Comparison of ENCODE assay signal across 25 cellular contexts in genomic region chr2:218722419-218722818, GRCh38. TPM values are rescaled to one million over a fixed set of nuclear protein-coding genes. Genes with fewer than 3 reads are reported as not detected.
DNase-seq lines count a peak whose midpoint lies in the region; ATAC-seq, FAIRE-seq and TF ChIP-seq lines count a peak whose summit lies in the region.
"Had no signal": no experiment of that assay in that cellular context is flagged by ENCODE, and none has a peak within 500 bp of the region (broad histone marks: within the 10 kb centered on the region; RNA-seq: fewer than 3 reads in every experiment).

No MANE protein-coding gene starts in this region.

- intact Hi-C loops in adrenal gland (cut with DNase I) = no loop called here
- intact Hi-C loops in endothelial cell of umbilical vein (cut with micrococcal nuclease) = no loop called here

- H3K4me2 ChIP-seq in endothelial cell of umbilical vein (ENCODE audit: insufficient read depth, low read length) (peak overlapping the region; percentile 31), smooth muscle cell (peak overlapping the region; percentile 20)

- TF ChIP-seq POLR2A in adrenal gland (IDR thresholded peaks at IDR 0.05) (no peak), endothelial cell of umbilical vein (IDR thresholded peaks at IDR 0.05; ENCODE audit: low read depth, low read length) (no peak)

- H3K9me3 ChIP-seq in adrenal gland (replicated peaks in 1 of 3) (peaks cover 0 to 15% (median 2%) of the 10 kb centered on the region in 3 donors), endothelial cell of umbilical vein (replicated peaks; ENCODE audit: control insufficient read depth, insufficient read depth, low read length) (no peaks in the 10 kb centered on the region), smooth muscle cell (replicated peaks; ENCODE audit: low read depth) (peaks cover 10% of the 10 kb centered on the region)

- DNase-seq in activated T-cell treated with anti-CD3 and anti-CD28 coated beads, Interleukin-2, amount 50 U/mL, for 72 hours = no peak
- DNase-seq in activated T-cell treated with anti-CD3 and anti-CD28 coated beads, Interleukin-2, amount 50 U/mL, for 48 hours = no peak
- DNase-seq in adrenal gland (no peak), endothelial cell of umbilical vein (ENCODE audit: low read depth, low spot score) (peak; percentile 27), smooth muscle cell (lab: John Stamatoyannopoulos, UW; ENCODE audit: unreplicated experiment) (no peak), SHP77 (lab: John Stamatoyannopoulos, UW) (no peak), DMS114 treated with DMSO at 0.1 percent for 48 hours (lab: John Stamatoyannopoulos, UW; ENCODE audit: unreplicated experiment) (no peak), globus pallidus (ENCODE audit: low spot score) (no peak)
- DNase-seq: activated CD4-positive, alpha-beta T cell treated with anti-CD3 and anti-CD28 coated beads for 48 hours; activated naive CD4-positive, alpha-beta T cell treated with anti-CD3 and anti-CD28 coated beads for 36 hours; activated T-cell treated with anti-CD3 and anti-CD28 coated beads, Interleukin-2, amount 50 U/mL, for 24 hours; anterior cingulate cortex; caudate nucleus; DND-41; foreskin keratinocyte; KG1; left lung; NCI-H510A treated with DMSO at 0.1 percent for 48 hours; T-helper 2 cell; upper lobe of right lung had no signal

- H3K27ac ChIP-seq in adrenal gland = peak overlapping the region in 3 of 5 donors; percentile 32 to 42 (median 33)
- no peak overlapping the region for H3K27ac ChIP-seq in endothelial cell of umbilical vein (ENCODE audit: insufficient read depth, low read depth, low read length)
- H3K27ac ChIP-seq in smooth muscle cell (ENCODE audit: low read depth) = peak overlapping the region; percentile 3
- H3K27ac ChIP-seq: 22Rv1, foreskin keratinocyte, upper lobe of right lung had no signal

- peaks cover 6% of the 10 kb centered on the region for H3F3A ChIP-seq in smooth muscle cell (ENCODE audit: low read depth)

- H3K27ac Mint-ChIP-seq in activated T-cell treated with anti-CD3 and anti-CD28 coated beads, Interleukin-2, amount 50 U/mL, for 72 hours = peak overlapping the region; percentile 17
- H3K27ac Mint-ChIP-seq: activated naive CD4-positive, alpha-beta T cell treated with anti-CD3 and anti-CD28 coated beads for 36 hours; activated T-cell treated with anti-CD3 and anti-CD28 coated beads, Interleukin-2, amount 50 U/mL, for 24 hours had no signal

- peaks cover 0 to 2% of the 10 kb centered on the region in 2 donors for H3K9me3 Mint-ChIP-seq in activated T-cell treated with anti-CD3 and anti-CD28 coated beads, Interleukin-2, amount 50 U/mL, for 72 hours

- BruUV-seq in endothelial cell of umbilical vein (replicated peaks; lab: Mats Ljungman, UMichigan) = no TSS peak

- POLR2A ChIA-PET in endothelial cell of umbilical vein (lab: Charles Lee) = no interaction called here

- H2AFZ ChIP-seq in endothelial cell of umbilical vein (ENCODE audit: low read depth, low read length) = no peak overlapping the region
- H2AFZ ChIP-seq in smooth muscle cell (ENCODE audit: low read depth) = no peak overlapping the region

- no peaks in the 10 kb centered on the region for H3K27me3 Mint-ChIP-seq in activated T-cell treated with anti-CD3 and anti-CD28 coated beads, Interleukin-2, amount 50 U/mL, for 72 hours (ENCODE audit: low read depth)
- H3K27me3 Mint-ChIP-seq: activated T-cell treated with anti-CD3 and anti-CD28 coated beads, Interleukin-2, amount 50 U/mL, for 24 hours had no signal

- H3K79me2 ChIP-seq in endothelial cell of umbilical vein (ENCODE audit: control insufficient read depth, insufficient read depth, low read length) (peaks cover 73% of the 10 kb centered on the region), smooth muscle cell (ENCODE audit: low read depth) (peaks cover 81% of the 10 kb centered on the region)

- H3K4me3 ChIP-seq in adrenal gland = no peak overlapping the region
- no peak overlapping the region for H3K4me3 ChIP-seq in endothelial cell of umbilical vein (replicated peaks in 1 of 3; ENCODE audit: insufficient read depth in 1 of 3, low read depth in 1 of 3, low read length in 3 of 3)
- no peak overlapping the region for H3K4me3 ChIP-seq in smooth muscle cell
- H3K4me3 ChIP-seq: left lung, upper lobe of right lung had no signal

- TF ChIP-seq CTCF in adrenal gland (IDR thresholded peaks at IDR 0.05) = no peak
- no peak for TF ChIP-seq CTCF in endothelial cell of umbilical vein (IDR thresholded peaks at IDR 0.05; ENCODE audit: extremely low read depth in 1 of 2, insufficient read depth in 1 of 2, low read depth in 1 of 2, low read length in 2 of 2)
- TF ChIP-seq CTCF in smooth muscle cell (IDR thresholded peaks at IDR 0.05; ENCODE audit: borderline replicate concordance, insufficient read depth, poor library complexity, severe bottlenecking) = no peak

- H3K36me3 ChIP-seq in adrenal gland (replicated peaks in 1 of 2) = no peaks in the 10 kb centered on the region
- peaks cover 0 to 2% of the 10 kb centered on the region in 2 experiments for H3K36me3 ChIP-seq in endothelial cell of umbilical vein (ENCODE audit: control insufficient read depth in 2 of 2, extremely low read depth in 1 of 2, insufficient read depth in 2 of 2, low read length in 2 of 2)
- no peaks in the 10 kb centered on the region for H3K36me3 ChIP-seq in smooth muscle cell (ENCODE audit: low read depth)
- H3K36me3 ChIP-seq: upper lobe of right lung had no signal

- dilution Hi-C loops in endothelial cell of umbilical vein (cut with MboI; ENCODE audit: extremely low pct_ligation_motif_present, low sequenced_read_pairs) = no loop called here

- H3K27me3 ChIP-seq in adrenal gland = no peaks in the 10 kb centered on the region
- H3K27me3 ChIP-seq in endothelial cell of umbilical vein (ENCODE audit: control insufficient read depth in 2 of 2, insufficient read depth in 2 of 2, low read length in 2 of 2) = no peaks in the 10 kb centered on the region
- H3K27me3 ChIP-seq in smooth muscle cell (ENCODE audit: low read depth) = no peaks in the 10 kb centered on the region
- H3K27me3 ChIP-seq: foreskin keratinocyte, left lung, upper lobe of right lung had no signal

- H3K4me1 ChIP-seq in adrenal gland (replicated peaks in 1 of 2) (peaks cover 4 to 29% of the 10 kb centered on the region in 2 donors), endothelial cell of umbilical vein (ENCODE audit: control insufficient read depth, extremely low read depth, insufficient read depth, low read length) (peaks cover 7% of the 10 kb centered on the region), smooth muscle cell (ENCODE audit: low read depth) (peaks cover 7% of the 10 kb centered on the region)

- H3K4me3 Mint-ChIP-seq in activated T-cell treated with anti-CD3 and anti-CD28 coated beads, Interleukin-2, amount 50 U/mL, for 72 hours = no peak overlapping the region
- H3K4me3 Mint-ChIP-seq: activated naive CD4-positive, alpha-beta T cell treated with anti-CD3 and anti-CD28 coated beads for 36 hours; activated T-cell treated with anti-CD3 and anti-CD28 coated beads, Interleukin-2, amount 50 U/mL, for 24 hours had no signal

- peak; percentile 67 for FAIRE-seq in endothelial cell of umbilical vein (lab: Jason Lieb, UNC)
- FAIRE-seq: H1 had no signal

- no peaks in the 10 kb centered on the region for H3K9me1 ChIP-seq in endothelial cell of umbilical vein (replicated peaks; ENCODE audit: control insufficient read depth, extremely low read depth, insufficient read depth, low read length)

- 40 to 67% (median 54%) methylated on average over 1 of the region's 1 CpG for WGBS in adrenal gland, 4 donors
- WGBS in smooth muscle cell (ENCODE audit: low lambda C conversion rate) = 7% methylated on average over 1 of the region's 1 CpG

- no peak overlapping the region for H3K9ac ChIP-seq in endothelial cell of umbilical vein (replicated peaks; ENCODE audit: extremely low read depth, insufficient read depth, low read length)
- no peak overlapping the region for H3K9ac ChIP-seq in smooth muscle cell (ENCODE audit: low read depth)

- ATAC-seq in activated T-cell treated with anti-CD3 and anti-CD28 coated beads, Interleukin-2, amount 50 U/mL, for 72 hours (replicated peaks in 1 of 2) = no peak
- ATAC-seq: foreskin keratinocyte, left lung, Panc1, upper lobe of right lung had no signal

- CTCF ChIA-PET in endothelial cell of umbilical vein (lab: Charles Lee) = interaction anchor here (0.9 to 3.4 kb wide), 11 partner anchors 9 to 258 kb away, joined by 3 to 38 read pairs (median 5); partner anchors contain the start of genes BCS1L, TTLL4 and ZNF142

- H4K20me1 ChIP-seq in endothelial cell of umbilical vein (replicated peaks; ENCODE audit: control insufficient read depth, extremely low read depth, insufficient read depth, low read length) (no peaks in the 10 kb centered on the region), smooth muscle cell (ENCODE audit: low read depth) (peaks cover 64% of the 10 kb centered on the region)

- peaks cover 21% of the 10 kb centered on the region for H3K4me1 Mint-ChIP-seq in activated T-cell treated with anti-CD3 and anti-CD28 coated beads, Interleukin-2, amount 50 U/mL, for 72 hours (ENCODE audit: low read depth)

- peaks cover 7 to 23% of the 10 kb centered on the region in 2 donors for H3K36me3 Mint-ChIP-seq in activated T-cell treated with anti-CD3 and anti-CD28 coated beads, Interleukin-2, amount 50 U/mL, for 72 hours (ENCODE audit: insufficient read depth in 2 of 2)

RNA-seq across cellular contexts. Expression of gene TTLL4, which starts 11.8 kb away (rescaled TPM):
- 10 to 100 TPM; 30.9 to 34.4 TPM for total RNA-seq in activated T-cell treated with anti-CD3 and anti-CD28 coated beads, Interleukin-2, amount 50 U/mL, for 72 hours
- total RNA-seq in adrenal gland (10 to 100 TPM; 10.6 to 51.4 (median 23.5) TPM), endothelial cell of umbilical vein (41.0 and 45.0 TPM in 2 replicates), smooth muscle cell (21.5 and 38.3 TPM in 2 replicates)
- polyA plus RNA-seq in adrenal gland (10 to 100 TPM; 22.5 to 65.4 (median 36.8) TPM), endothelial cell of umbilical vein (26.7 and 30.5 TPM in 2 replicates), smooth muscle cell (22.5 and 24.3 TPM in 2 replicates)
- polyA plus RNA-seq in endothelial cell of umbilical vein (2011; cell fraction: cytosol; rRNA removed) = 19.0 and 20.9 TPM in 2 replicates
- 111 and 129 TPM in 2 replicates for polyA plus RNA-seq in endothelial cell of umbilical vein (2011; cell fraction: nucleus; rRNA removed)
- 21.1 and 27.4 TPM in 2 replicates for polyA plus RNA-seq in endothelial cell of umbilical vein (2012)
- 50.6 and 67.4 TPM in 2 replicates for polyA minus RNA-seq in endothelial cell of umbilical vein
- polyA minus RNA-seq in endothelial cell of umbilical vein (2011; cell fraction: cytosol; rRNA and poly(A)+ RNA removed) = 24.3 TPM
- polyA minus RNA-seq in endothelial cell of umbilical vein (2011; cell fraction: nucleus; rRNA and poly(A)+ RNA removed) = 48.7 and 78.5 TPM in 2 replicates

RNA-seq across cellular contexts. Expression of gene STK36, which starts 50.5 kb away (rescaled TPM):
- 10 to 100 TPM; 15.3 to 22.1 TPM for total RNA-seq in activated T-cell treated with anti-CD3 and anti-CD28 coated beads, Interleukin-2, amount 50 U/mL, for 72 hours
- total RNA-seq in adrenal gland (10 to 100 TPM; 12.4 to 89.0 (median 33.7) TPM), endothelial cell of umbilical vein (34.9 and 40.9 TPM in 2 replicates), smooth muscle cell (22.2 and 22.7 TPM in 2 replicates)
- polyA plus RNA-seq in adrenal gland (100 to 1,000 TPM in 2 of 3 donors, 10 to 100 TPM in 1; 14.6 to 112 (median 109) TPM), endothelial cell of umbilical vein (65.2 and 67.4 TPM in 2 replicates), smooth muscle cell (18.8 and 32.3 TPM in 2 replicates)
- polyA plus RNA-seq in endothelial cell of umbilical vein (2011; cell fraction: cytosol; rRNA removed) = 12.7 and 17.1 TPM in 2 replicates
- polyA plus RNA-seq in endothelial cell of umbilical vein (2011; cell fraction: nucleus; rRNA removed) = 393 and 442 TPM in 2 replicates
- polyA plus RNA-seq in endothelial cell of umbilical vein (2012) = 22.6 and 43.0 TPM in 2 replicates
- polyA minus RNA-seq in endothelial cell of umbilical vein = 68.0 and 72.7 TPM in 2 replicates
- polyA minus RNA-seq in endothelial cell of umbilical vein (2011; cell fraction: cytosol; rRNA and poly(A)+ RNA removed) = 6.5 TPM
- 62.1 and 106 TPM in 2 replicates for polyA minus RNA-seq in endothelial cell of umbilical vein (2011; cell fraction: nucleus; rRNA and poly(A)+ RNA removed)

RNA-seq across cellular contexts. Expression of gene RNF25, which starts 50.6 kb away (rescaled TPM):
- 10 to 100 TPM; 18.5 to 24.5 TPM for total RNA-seq in activated T-cell treated with anti-CD3 and anti-CD28 coated beads, Interleukin-2, amount 50 U/mL, for 72 hours
- 10 to 100 TPM; 19.7 to 37.9 (median 24.1) TPM for total RNA-seq in adrenal gland
- 10 to 100 TPM; 49.1 to 70.4 (median 58.4) TPM for polyA plus RNA-seq in adrenal gland
- total RNA-seq in endothelial cell of umbilical vein = 38.2 and 39.1 TPM in 2 replicates
- 54.7 and 61.1 TPM in 2 replicates for polyA plus RNA-seq in endothelial cell of umbilical vein
- polyA plus RNA-seq in endothelial cell of umbilical vein (2011; cell fraction: cytosol; rRNA removed) = 67.3 and 69.1 TPM in 2 replicates
- polyA plus RNA-seq in endothelial cell of umbilical vein (2011; cell fraction: nucleus; rRNA removed) = 54.8 and 60.0 TPM in 2 replicates
- polyA plus RNA-seq in endothelial cell of umbilical vein (2012) = 33.9 and 41.6 TPM in 2 replicates
- 67.1 and 82.5 TPM in 2 replicates for polyA minus RNA-seq in endothelial cell of umbilical vein
- polyA minus RNA-seq in endothelial cell of umbilical vein (2011; cell fraction: cytosol; rRNA and poly(A)+ RNA removed) = 15.6 TPM
- polyA minus RNA-seq in endothelial cell of umbilical vein (2011; cell fraction: nucleus; rRNA and poly(A)+ RNA removed) = 11.4 and 17.1 TPM in 2 replicates
- 43.1 and 44.3 TPM in 2 replicates for total RNA-seq in smooth muscle cell
- polyA plus RNA-seq in smooth muscle cell = 33.5 and 36.1 TPM in 2 replicates

RNA-seq across cellular contexts. Expression of gene CYP27A1, which starts 59.5 kb away (rescaled TPM):
- total RNA-seq in activated T-cell treated with anti-CD3 and anti-CD28 coated beads, Interleukin-2, amount 50 U/mL, for 72 hours = under 1 TPM; 0.30 to 0.31 TPM
- total RNA-seq in adrenal gland = 100 to 1,000 TPM in 4 of 8 donors, 10 to 100 TPM in 4; 47.3 to 124 (median 99.5) TPM
- 10 to 100 TPM; 29.1 to 75.5 (median 45.8) TPM for polyA plus RNA-seq in adrenal gland
- total RNA-seq in endothelial cell of umbilical vein = 12.6 and 15.1 TPM in 2 replicates
- 30.3 and 34.9 TPM in 2 replicates for polyA plus RNA-seq in endothelial cell of umbilical vein
- 17.1 and 17.9 TPM in 2 replicates for polyA plus RNA-seq in endothelial cell of umbilical vein (2011; cell fraction: cytosol; rRNA removed)
- polyA plus RNA-seq in endothelial cell of umbilical vein (2011; cell fraction: nucleus; rRNA removed) = 17.9 and 18.2 TPM in 2 replicates
- 11.3 and 18.5 TPM in 2 replicates for polyA plus RNA-seq in endothelial cell of umbilical vein (2012)
- 34.6 and 36.7 TPM in 2 replicates for polyA minus RNA-seq in endothelial cell of umbilical vein
- polyA minus RNA-seq in endothelial cell of umbilical vein (2011; cell fraction: cytosol; rRNA and poly(A)+ RNA removed) = not detected
- polyA minus RNA-seq in endothelial cell of umbilical vein (2011; cell fraction: nucleus; rRNA and poly(A)+ RNA removed) = 9.9 and 11.4 TPM in 2 replicates
- total RNA-seq in smooth muscle cell = 9.6 and 11.2 TPM in 2 replicates
- polyA plus RNA-seq in smooth muscle cell = 11.5 and 14.9 TPM in 2 replicates
- total RNA-seq: activated CD8-positive, alpha-beta memory T cell treated with anti-CD3 and anti-CD28 coated beads for 36 hours; activated naive CD4-positive, alpha-beta T cell treated with anti-CD3 and anti-CD28 coated beads for 36 hours; HT1080 had no signal
